In genomic region chr19:13052447-13053232, GRCh38 we compare ENCODE assay signal across 1 cellular context.
A peak's percentile ranks its signal among the peaks of the same experiment; 100 is the strongest.
TF ChIP-seq lines count a peak whose summit lies in the region.

No MANE protein-coding gene starts in this region.

TF ChIP-seq in HepG2, 621 proteins besides CTCF, POLR2A, EP300 and RAD21:
- TF ChIP-seq NFE2L1 (CRISPR knock-in tag; IDR thresholded peaks at IDR 0.05; ENCODE audit: borderline replicate concordance) (no peak), ZNF687 (CRISPR knock-in tag; IDR thresholded peaks at IDR 0.05) (peak; percentile 55), ZNF543 (CRISPR knock-in tag; IDR thresholded peaks at IDR 0.05) (0 out of 2 replicates have a peak, but pooled peaks have one; percentile 37), ZBTB25 (CRISPR knock-in tag; IDR thresholded peaks at IDR 0.05) (no peak), TBX2 (CRISPR knock-in tag; IDR thresholded peaks at IDR 0.05; ENCODE audit: borderline replicate concordance) (no peak), MTF2 (CRISPR knock-in tag; IDR thresholded peaks at IDR 0.05; ENCODE audit: borderline replicate concordance) (0 out of 2 replicates have a peak, but pooled peaks have one; percentile 59), ZNF747 (CRISPR knock-in tag; IDR thresholded peaks at IDR 0.05; ENCODE audit: borderline replicate concordance) (no peak), ZBTB46 (CRISPR knock-in tag; IDR thresholded peaks at IDR 0.05; ENCODE audit: borderline replicate concordance) (0 out of 2 replicates have a peak, but pooled peaks have one; percentile 25), CHCHD3 (CRISPR knock-in tag; IDR thresholded peaks at IDR 0.05) (no peak), PAWR (CRISPR knock-in tag; IDR thresholded peaks at IDR 0.05; ENCODE audit: borderline replicate concordance) (0 out of 2 replicates have a peak, but pooled peaks have one; percentile 43), ZNF34 (CRISPR knock-in tag; IDR thresholded peaks at IDR 0.05; ENCODE audit: borderline replicate concordance) (0 out of 2 replicates have a peak, but pooled peaks have one; percentile 38), MAZ (IDR thresholded peaks at IDR 0.05; ENCODE audit: borderline replicate concordance, low read depth, low read length) (no peak), MAZ (CRISPR knock-in tag; IDR thresholded peaks at IDR 0.05; ENCODE audit: low read depth) (no peak), ZMYM4 (CRISPR knock-in tag; IDR thresholded peaks at IDR 0.05) (0 out of 2 replicates have a peak, but pooled peaks have one; percentile 22), MTA1 (CRISPR knock-in tag; IDR thresholded peaks at IDR 0.05; ENCODE audit: borderline replicate concordance) (0 out of 2 replicates have a peak, but pooled peaks have one; percentile 17), ZNF263 (CRISPR knock-in tag; IDR thresholded peaks at IDR 0.05) (no peak), MXD1 (CRISPR knock-in tag; IDR thresholded peaks at IDR 0.05) (0 out of 2 replicates have a peak, but pooled peaks have one; percentile 23), PAX8 (CRISPR knock-in tag; IDR thresholded peaks at IDR 0.05; ENCODE audit: borderline replicate concordance) (0 out of 2 replicates have a peak, but pooled peaks have one; percentile 58)
- TF ChIP-seq, protein P1, sequence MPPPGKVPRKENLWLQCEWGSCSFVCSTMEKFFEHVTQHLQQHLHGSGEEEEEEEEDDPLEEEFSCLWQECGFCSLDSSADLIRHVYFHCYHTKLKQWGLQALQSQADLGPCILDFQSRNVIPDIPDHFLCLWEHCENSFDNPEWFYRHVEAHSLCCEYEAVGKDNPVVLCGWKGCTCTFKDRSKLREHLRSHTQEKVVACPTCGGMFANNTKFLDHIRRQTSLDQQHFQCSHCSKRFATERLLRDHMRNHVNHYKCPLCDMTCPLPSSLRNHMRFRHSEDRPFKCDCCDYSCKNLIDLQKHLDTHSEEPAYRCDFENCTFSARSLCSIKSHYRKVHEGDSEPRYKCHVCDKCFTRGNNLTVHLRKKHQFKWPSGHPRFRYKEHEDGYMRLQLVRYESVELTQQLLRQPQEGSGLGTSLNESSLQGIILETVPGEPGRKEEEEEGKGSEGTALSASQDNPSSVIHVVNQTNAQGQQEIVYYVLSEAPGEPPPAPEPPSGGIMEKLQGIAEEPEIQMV (CRISPR knock-in tag; IDR thresholded peaks at IDR 0.05; ENCODE audit: low read depth): 0 out of 2 replicates have a peak, but pooled peaks have one; percentile 35
- TF ChIP-seq, protein P2, sequence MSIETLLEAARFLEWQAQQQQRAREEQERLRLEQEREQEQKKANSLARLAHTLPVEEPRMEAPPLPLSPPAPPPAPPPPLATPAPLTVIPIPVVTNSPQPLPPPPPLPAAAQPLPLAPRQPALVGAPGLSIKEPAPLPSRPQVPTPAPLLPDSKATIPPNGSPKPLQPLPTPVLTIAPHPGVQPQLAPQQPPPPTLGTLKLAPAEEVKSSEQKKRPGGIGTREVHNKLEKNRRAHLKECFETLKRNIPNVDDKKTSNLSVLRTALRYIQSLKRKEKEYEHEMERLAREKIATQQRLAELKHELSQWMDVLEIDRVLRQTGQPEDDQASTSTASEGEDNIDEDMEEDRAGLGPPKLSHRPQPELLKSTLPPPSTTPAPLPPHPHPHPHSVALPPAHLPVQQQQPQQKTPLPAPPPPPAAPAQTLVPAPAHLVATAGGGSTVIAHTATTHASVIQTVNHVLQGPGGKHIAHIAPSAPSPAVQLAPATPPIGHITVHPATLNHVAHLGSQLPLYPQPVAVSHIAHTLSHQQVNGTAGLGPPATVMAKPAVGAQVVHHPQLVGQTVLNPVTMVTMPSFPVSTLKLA (IDR thresholded peaks at IDR 0.05): peak; percentile 71
